Comparison of ENCODE assay signal across 1 cellular context in genomic region chr17:64974052-64974749, GRCh38.
TF ChIP-seq lines count a peak whose summit lies in the region.
"Not testable (repeated sequence)": the region's sequence is repeated elsewhere in the genome, so short reads cannot be mapped to it uniquely, and the experiment has no call there.

No MANE protein-coding gene starts in this region.

TF ChIP-seq in K562, 482 proteins besides CTCF, POLR2A, EP300 and RAD21 (continued from another document):
- TF ChIP-seq ATF3 (IDR thresholded peaks at IDR 0.05), result peak; percentile 66
- not testable (repeated sequence) for TF ChIP-seq ATF3 (CRISPR knock-in tag; conservative IDR thresholded peaks at IDR 0.05)
- TF ChIP-seq NFIC (IDR thresholded peaks at IDR 0.05), result peak; percentile 0; the same call in 1 of the 2 replicates
- peak; percentile 88 for TF ChIP-seq FOSL1 (tag; conservative IDR thresholded peaks at IDR 0.05)
